Comparison of ENCODE assay signal across 13 cellular contexts in genomic region chr13:46392967-46393366, GRCh38. TPM values are rescaled to one million over a fixed set of nuclear protein-coding genes. Genes with fewer than 3 reads are reported as not detected.
DNase-seq lines count a peak whose midpoint lies in the region; ATAC-seq and FAIRE-seq lines count a peak whose summit lies in the region.
"Had no signal": no experiment of that assay in that cellular context is flagged by ENCODE, and none has a peak within 500 bp of the region (broad histone marks: within the 10 kb centered on the region; RNA-seq: fewer than 3 reads in every experiment).

No MANE protein-coding gene starts in this region.

- peak; percentile 26 for FAIRE-seq in GM18507 (lab: Jason Lieb, UNC)

- H3K4me3 Mint-ChIP-seq in stimulated activated effector memory CD8-positive, alpha-beta T cell treated with anti-CD3 and anti-CD28 coated beads, Interleukin-12 subunit alpha, Interleukin-12 subunit beta, amount 100 ng/mL, for 72 hours, result no peak overlapping the region
- no peak overlapping the region for H3K4me3 Mint-ChIP-seq in activated T-helper 1 cell treated with anti-CD3 and anti-CD28 coated beads, Interleukin-12 subunit alpha, Interleukin-12 subunit beta, Interleukin-2, Interleukin-4 antibody, amounts not matched to agents 30 ng/mL and 10 ng/mL and 1 ng/mL, durations not matched to agents 14 hours and 24 hours and 36 hours
- H3K4me3 Mint-ChIP-seq: activated CD4-positive, alpha-beta T cell treated with anti-CD3 and anti-CD28 coated beads, Interleukin-2, amount 10 ng/mL, durations not matched to agents 7 days and 5 days; activated naive CD4-positive, alpha-beta T cell treated with anti-CD3 and anti-CD28 coated beads, Interleukin-2, amount 10 ng/mL, durations not matched to agents 7 days and 5 days had no signal

- peaks cover 8% of the 10 kb centered on the region for H3K27me3 Mint-ChIP-seq in activated T-helper 1 cell treated with anti-CD3 and anti-CD28 coated beads, Interleukin-12 subunit alpha, Interleukin-12 subunit beta, Interleukin-2, Interleukin-4 antibody, amounts not matched to agents 30 ng/mL and 10 ng/mL and 1 ng/mL, durations not matched to agents 14 hours and 24 hours and 36 hours (ENCODE audit: insufficient read depth)
- H3K27me3 Mint-ChIP-seq: activated CD4-positive, alpha-beta T cell treated with anti-CD3 and anti-CD28 coated beads, Interleukin-2, amount 10 ng/mL, durations not matched to agents 7 days and 5 days had no signal

- DNase-seq in GM18507 (ENCODE audit: extremely low spot score, insufficient read length, low read depth) (no peak), NCI-H526 treated with DMSO at 0.1 percent for 48 hours (lab: John Stamatoyannopoulos, UW) (peak; percentile 63), posterior cingulate gyrus (no peak), HT-29 (ENCODE audit: low spot score) (no peak)
- DNase-seq in stimulated activated effector memory CD8-positive, alpha-beta T cell treated with anti-CD3 and anti-CD28 coated beads, Interleukin-12 subunit alpha, Interleukin-12 subunit beta, amount 100 ng/mL, for 72 hours (ENCODE audit: low spot score in 2 of 2), result no peak
- DNase-seq in activated T-helper 1 cell treated with anti-CD3 and anti-CD28 coated beads, Interleukin-12 subunit alpha, Interleukin-12 subunit beta, Interleukin-2, Interleukin-4 antibody, amounts not matched to agents 30 ng/mL and 10 ng/mL and 1 ng/mL, durations not matched to agents 14 hours and 24 hours and 36 hours (ENCODE audit: low spot score), result no peak
- DNase-seq: activated CD4-positive, alpha-beta T cell treated with anti-CD3 and anti-CD28 coated beads, Interleukin-2, amount 10 ng/mL, durations not matched to agents 7 days and 5 days; activated naive CD4-positive, alpha-beta T cell treated with anti-CD3 and anti-CD28 coated beads, Interleukin-2, amount 10 ng/mL, durations not matched to agents 7 days and 5 days; Caco-2; mucosa of descending colon; NCI-H1436 treated with DMSO at 0.1 percent for 48 hours; stimulated activated CD4-positive, alpha-beta T cell treated with anti-CD3 and anti-CD28 coated beads, Interleukin-4, amount 100 ng/mL, for 4 hours had no signal

- no peaks in the 10 kb centered on the region for H3K36me3 Mint-ChIP-seq in stimulated activated effector memory CD8-positive, alpha-beta T cell treated with anti-CD3 and anti-CD28 coated beads, Interleukin-12 subunit alpha, Interleukin-12 subunit beta, amount 100 ng/mL, for 72 hours
- no peaks in the 10 kb centered on the region for H3K36me3 Mint-ChIP-seq in activated T-helper 1 cell treated with anti-CD3 and anti-CD28 coated beads, Interleukin-12 subunit alpha, Interleukin-12 subunit beta, Interleukin-2, Interleukin-4 antibody, amounts not matched to agents 30 ng/mL and 10 ng/mL and 1 ng/mL, durations not matched to agents 14 hours and 24 hours and 36 hours (ENCODE audit: low read depth)
- H3K36me3 Mint-ChIP-seq: activated naive CD4-positive, alpha-beta T cell treated with anti-CD3 and anti-CD28 coated beads, Interleukin-2, amount 10 ng/mL, durations not matched to agents 7 days and 5 days had no signal

- no peaks in the 10 kb centered on the region for H3K9me3 Mint-ChIP-seq in stimulated activated effector memory CD8-positive, alpha-beta T cell treated with anti-CD3 and anti-CD28 coated beads, Interleukin-12 subunit alpha, Interleukin-12 subunit beta, amount 100 ng/mL, for 72 hours
- H3K9me3 Mint-ChIP-seq in activated T-helper 1 cell treated with anti-CD3 and anti-CD28 coated beads, Interleukin-12 subunit alpha, Interleukin-12 subunit beta, Interleukin-2, Interleukin-4 antibody, amounts not matched to agents 30 ng/mL and 10 ng/mL and 1 ng/mL, durations not matched to agents 14 hours and 24 hours and 36 hours, result no peaks in the 10 kb centered on the region
- H3K9me3 Mint-ChIP-seq: activated CD4-positive, alpha-beta T cell treated with anti-CD3 and anti-CD28 coated beads, Interleukin-2, amount 10 ng/mL, durations not matched to agents 7 days and 5 days; activated naive CD4-positive, alpha-beta T cell treated with anti-CD3 and anti-CD28 coated beads, Interleukin-2, amount 10 ng/mL, durations not matched to agents 7 days and 5 days had no signal

- H3K27ac Mint-ChIP-seq in stimulated activated effector memory CD8-positive, alpha-beta T cell treated with anti-CD3 and anti-CD28 coated beads, Interleukin-12 subunit alpha, Interleukin-12 subunit beta, amount 100 ng/mL, for 72 hours, result no peak overlapping the region
- H3K27ac Mint-ChIP-seq in activated T-helper 1 cell treated with anti-CD3 and anti-CD28 coated beads, Interleukin-12 subunit alpha, Interleukin-12 subunit beta, Interleukin-2, Interleukin-4 antibody, amounts not matched to agents 30 ng/mL and 10 ng/mL and 1 ng/mL, durations not matched to agents 14 hours and 24 hours and 36 hours, result no peak overlapping the region
- H3K27ac Mint-ChIP-seq: activated CD4-positive, alpha-beta T cell treated with anti-CD3 and anti-CD28 coated beads, Interleukin-2, amount 10 ng/mL, durations not matched to agents 7 days and 5 days; activated naive CD4-positive, alpha-beta T cell treated with anti-CD3 and anti-CD28 coated beads, Interleukin-2, amount 10 ng/mL, durations not matched to agents 7 days and 5 days had no signal

- intact Hi-C loops in posterior cingulate gyrus (cut with DNase I), result no loop called here
- intact Hi-C loops in activated T-helper 1 cell treated with anti-CD3 and anti-CD28 coated beads, Interleukin-12 subunit alpha, Interleukin-12 subunit beta, Interleukin-2, Interleukin-4 antibody, amounts not matched to agents 30 ng/mL and 10 ng/mL and 1 ng/mL, durations not matched to agents 14 hours and 24 hours and 36 hours (cut with micrococcal nuclease), result loop anchor here (1.0 kb wide), 1 partner anchor 39 kb away; no protein-coding TSS in a partner anchor

- ATAC-seq in HG02870 (IDR thresholded peaks at IDR 0.05; ENCODE audit: unreplicated experiment), result peak; percentile 64
- peak; percentile 53 for ATAC-seq in stimulated activated effector memory CD8-positive, alpha-beta T cell treated with anti-CD3 and anti-CD28 coated beads, Interleukin-12 subunit alpha, Interleukin-12 subunit beta, amount 100 ng/mL, for 72 hours
- ATAC-seq: mucosa of descending colon had no signal

- peaks cover 7% of the 10 kb centered on the region for H3K4me1 Mint-ChIP-seq in stimulated activated effector memory CD8-positive, alpha-beta T cell treated with anti-CD3 and anti-CD28 coated beads, Interleukin-12 subunit alpha, Interleukin-12 subunit beta, amount 100 ng/mL, for 72 hours
- H3K4me1 Mint-ChIP-seq in activated T-helper 1 cell treated with anti-CD3 and anti-CD28 coated beads, Interleukin-12 subunit alpha, Interleukin-12 subunit beta, Interleukin-2, Interleukin-4 antibody, amounts not matched to agents 30 ng/mL and 10 ng/mL and 1 ng/mL, durations not matched to agents 14 hours and 24 hours and 36 hours (ENCODE audit: low read depth), result peaks cover 38% of the 10 kb centered on the region

RNA-seq across cellular contexts. Expression of gene RUBCNL, which starts 5.9 kb away (rescaled TPM):
- total RNA-seq in activated T-helper 1 cell treated with anti-CD3 and anti-CD28 coated beads, Interleukin-12 subunit alpha, Interleukin-12 subunit beta, Interleukin-2, Interleukin-4 antibody, amounts not matched to agents 30 ng/mL and 10 ng/mL and 1 ng/mL, durations not matched to agents 14 hours and 24 hours and 36 hours, result 1.2 and 2.8 TPM in 2 replicates
- total RNA-seq in HT-29 (2014; rRNA removed; shearing (Covaris generic)), result not detected in 2 replicates
- total RNA-seq: activated CD4-positive, alpha-beta T cell treated with anti-CD3 and anti-CD28 coated beads, Interleukin-2, amount 10 ng/mL, durations not matched to agents 7 days and 5 days had no signal
